Comparison of ENCODE assay signal across 9 cellular contexts in the genomic region with DNA sequence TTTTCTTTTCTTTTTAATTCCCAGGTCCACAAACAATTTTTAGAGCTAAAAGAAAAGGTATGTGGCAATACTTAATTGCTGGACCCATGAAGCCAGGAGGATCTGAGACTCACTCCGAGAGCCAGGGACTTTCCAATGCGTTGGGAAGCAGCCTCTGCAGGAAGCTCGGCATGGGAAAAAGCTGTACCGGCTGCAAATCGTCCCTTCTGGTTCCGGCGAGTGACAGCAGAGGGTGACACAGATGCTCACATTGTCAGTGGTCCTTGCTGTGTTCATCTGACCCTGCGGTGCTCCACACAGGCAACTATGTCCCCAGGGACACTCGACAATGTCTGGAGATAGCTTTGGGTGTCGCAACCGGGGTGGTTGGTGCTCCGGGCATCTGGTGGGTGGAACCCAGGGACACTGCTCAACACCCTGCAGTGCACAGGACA.
A peak's percentile ranks its signal among the peaks of the same experiment; 100 is the strongest.
DNase-seq lines count a peak whose midpoint lies in the region; ATAC-seq and TF ChIP-seq lines count a peak whose summit lies in the region.
"Had no signal": no experiment of that assay in that cellular context is flagged by ENCODE, and none has a peak within 500 bp of the region (broad histone marks: within the 10 kb centered on the region; RNA-seq: fewer than 3 reads in every experiment).

No MANE protein-coding gene starts in this region.

- DNase-seq in GM04504 (ENCODE audit: low read depth) (peak; percentile 50), NCI-H345 treated with DMSO at 0.1 percent for 48 hours (lab: John Stamatoyannopoulos, UW; ENCODE audit: unreplicated experiment) (peak; percentile 14), sciatic nerve (ENCODE audit: low spot score) (no peak), OCI-M2 (lab: John Stamatoyannopoulos, UW; ENCODE audit: unreplicated experiment) (no peak)
- DNase-seq in stimulated activated CD4-positive, alpha-beta T cell treated with anti-CD3 and anti-CD28 coated beads, Interleukin-1b, Interleukin-23, amount 100 ng/mL, for 48 hours: no peak
- DNase-seq: NCI-H2107 had no signal

- intact Hi-C loops in sciatic nerve (cut with DNase I): no loop called here

- ATAC-seq in esophagus mucosa (peak; percentile 22), sciatic nerve (peak; percentile 79), GM18505 (IDR thresholded peaks at IDR 0.05; ENCODE audit: unreplicated experiment) (no peak), HG02678 (IDR thresholded peaks at IDR 0.05; ENCODE audit: unreplicated experiment) (no peak)

- TF ChIP-seq POLR2A in GM18505 (IDR thresholded peaks at IDR 0.05; ENCODE audit: borderline replicate concordance, extremely low read depth, insufficient read depth, insufficient read length): no peak

Comparison
In these comparisons a context has a peak if more than half of its experiments do, and no peak if none do; other contexts are left out.
1. DNase-seq: peak in GM04504 (single experiment) and NCI-H345 treated with DMSO at 0.1 percent for 48 hours (single experiment); none in sciatic nerve (single experiment), stimulated activated CD4-positive, alpha-beta T cell treated with anti-CD3 and anti-CD28 coated beads, Interleukin-1b, Interleukin-23, amount 100 ng/mL, for 48 hours (single experiment) and OCI-M2 (single experiment).
2. ATAC-seq: peak in esophagus mucosa (single experiment) and sciatic nerve (single experiment); none in GM18505 (single experiment) and HG02678 (single experiment).